ENCODE assay signal across 12 cellular contexts in the genomic region with DNA sequence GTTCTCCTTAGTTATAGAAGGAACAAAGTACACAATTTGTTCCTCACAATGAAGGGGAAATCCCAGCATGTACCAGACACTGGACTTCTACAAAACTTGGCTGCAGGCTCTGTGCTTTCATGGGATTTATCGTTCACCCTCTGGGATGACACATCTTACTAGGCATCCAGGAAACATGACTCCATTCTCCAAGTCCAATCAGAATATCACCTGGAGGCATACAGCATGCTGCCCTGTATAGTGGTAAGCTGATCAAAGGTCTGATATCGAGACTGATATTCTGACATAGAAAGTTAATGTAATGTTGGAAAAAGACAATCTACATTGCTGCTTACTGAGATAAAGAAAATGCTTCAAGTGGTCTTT. TPM values are rescaled to one million over a fixed set of nuclear protein-coding genes. Genes with fewer than 3 reads are reported as not detected.
DNase-seq lines count a peak whose midpoint lies in the region; FAIRE-seq and TF ChIP-seq lines count a peak whose summit lies in the region.
"Had no signal": no experiment of that assay in that cellular context is flagged by ENCODE, and none has a peak within 500 bp of the region (broad histone marks: within the 10 kb centered on the region; RNA-seq: fewer than 3 reads in every experiment).

No MANE protein-coding gene starts in this region.

- no peak overlapping the region for H3K18ac ChIP-seq in mesenchymal stem cell (ENCODE audit: low read depth in 1 of 2, low read length in 2 of 2)

- H3K79me1 ChIP-seq in mesenchymal stem cell (replicated peaks; ENCODE audit: low read length, poor library complexity, severe bottlenecking) = peaks cover 5% of the 10 kb centered on the region

- H4K20me1 ChIP-seq in mammary epithelial cell (ENCODE audit: insufficient read depth, low read length) = no peaks in the 10 kb centered on the region

- TF ChIP-seq CTCF in mammary epithelial cell (conservative IDR thresholded peaks at IDR 0.05 in 1 of 2, IDR thresholded peaks at IDR 0.05 in 1 of 2; ENCODE audit: extremely low read depth in 1 of 2, insufficient read depth in 1 of 2, low read depth in 1 of 2, low read length in 2 of 2) (no peak), A673 (conservative IDR thresholded peaks at IDR 0.05; ENCODE audit: low read depth, low read length) (no peak)

- H2BK120ac ChIP-seq in mesenchymal stem cell (ENCODE audit: low read depth, low read length) = no peak overlapping the region

- H3K36me3 ChIP-seq in mammary epithelial cell (ENCODE audit: insufficient read depth, low read length) (peaks cover 2% of the 10 kb centered on the region), mesenchymal stem cell (ENCODE audit: control insufficient read depth in 1 of 2, insufficient read depth in 2 of 2, low read depth in 1 of 2, low read length in 2 of 2) (peaks cover 8 to 27% of the 10 kb centered on the region in 2 experiments), A673 (ENCODE audit: insufficient read depth, low read length, poor library complexity, severe bottlenecking) (no peaks in the 10 kb centered on the region)

- DNase-seq in AG20443 (ENCODE audit: low spot score) = peak; percentile 47
- DNase-seq in HTR-8/SVneo (ENCODE audit: insufficient read length, low spot score) = peak; percentile 48
- peak; percentile 92 for DNase-seq in mammary epithelial cell
- DNase-seq in mesenchymal stem cell = peak; percentile 52
- no peak for DNase-seq in A673 (ENCODE audit: low spot score)
- DNase-seq in KBM-7 = no peak
- DNase-seq in inferior parietal cortex (ENCODE audit: extremely low spot score) = no peak
- DNase-seq in mesenteric fat pad (ENCODE audit: low spot score) = no peak
- DNase-seq: C1 segment of cervical spinal cord; nephron progenitor cell; stimulated activated CD4-positive, alpha-beta T cell treated with anti-CD3 and anti-CD28 coated beads, Interleukin-12 subunit alpha, Interleukin-12 subunit beta, amount 100 ng/mL, for 4 hours had no signal

- BruUV-seq in mammary epithelial cell (replicated peaks; lab: Mats Ljungman, UMichigan) = no TSS peak
- no TSS peak for BruUV-seq in A673 (replicated peaks; lab: Mats Ljungman, UMichigan)

- H3K4me3 ChIP-seq in mammary epithelial cell (replicated peaks in 1 of 3; ENCODE audit: insufficient read depth in 1 of 3, low read depth in 2 of 3, low read length in 3 of 3) (no peak overlapping the region), mesenchymal stem cell (ENCODE audit: insufficient read depth in 1 of 2, low read depth in 1 of 2, low read length in 2 of 2) (no peak overlapping the region), A673 (ENCODE audit: low read depth, low read length, poor library complexity, severe bottlenecking) (no peak overlapping the region)

- no peak overlapping the region for H2BK12ac ChIP-seq in mesenchymal stem cell (ENCODE audit: low read length in 2 of 2)

- no peaks in the 10 kb centered on the region for H3K27me3 ChIP-seq in mammary epithelial cell (ENCODE audit: insufficient read depth, low read length)
- H3K27me3 ChIP-seq in mesenchymal stem cell (ENCODE audit: control insufficient read depth in 1 of 2, insufficient read depth in 1 of 2, low read length in 2 of 2) = no peaks in the 10 kb centered on the region
- H3K27me3 ChIP-seq in A673 (replicated peaks; ENCODE audit: insufficient read depth, low read depth, low read length, poor library complexity) = no peaks in the 10 kb centered on the region

- H3K4me1 ChIP-seq in mammary epithelial cell (ENCODE audit: insufficient read depth, low read length) (peaks cover 17% of the 10 kb centered on the region), mesenchymal stem cell (ENCODE audit: control insufficient read depth, insufficient read depth, low read depth, low read length) (peaks cover 3% of the 10 kb centered on the region), A673 (ENCODE audit: insufficient read depth, low read length, poor library complexity, severe bottlenecking) (no peaks in the 10 kb centered on the region)

- dilution Hi-C loops in mammary epithelial cell (cut with HindIII; ENCODE audit: low sequenced_read_pairs) = no loop called here

- H2BK5ac ChIP-seq in mesenchymal stem cell (ENCODE audit: low read depth, low read length, poor library complexity, severe bottlenecking) = no peak overlapping the region

- H3K4me2 ChIP-seq in mammary epithelial cell (ENCODE audit: insufficient read depth, low read depth, low read length) (no peak overlapping the region), mesenchymal stem cell (ENCODE audit: low read length, poor library complexity, severe bottlenecking) (no peak overlapping the region)

- intact Hi-C loops in mammary epithelial cell (cut with micrococcal nuclease) (no loop called here), A673 (cut with micrococcal nuclease; ENCODE audit: unreplicated experiment) (no loop called here)

- no peaks in the 10 kb centered on the region for H3K9me3 ChIP-seq in mammary epithelial cell (replicated peaks; ENCODE audit: insufficient read depth, low read length)
- H3K9me3 ChIP-seq in mesenchymal stem cell (ENCODE audit: control insufficient read depth, low read length) = no peaks in the 10 kb centered on the region
- H3K9me3 ChIP-seq in A673 (ENCODE audit: low read depth, low read length, poor library complexity, severe bottlenecking) = no peaks in the 10 kb centered on the region

- POLR2A ChIA-PET in A673 (lab: Charles Lee; ENCODE audit: low non-redundant PET) = no interaction called here

- H4K8ac ChIP-seq in mesenchymal stem cell (ENCODE audit: low read length) = no peak overlapping the region

- peak overlapping the region; percentile 24 for H3K27ac ChIP-seq in mammary epithelial cell (ENCODE audit: insufficient read depth, low read depth, low read length)
- no peak overlapping the region for H3K27ac ChIP-seq in mesenchymal stem cell (ENCODE audit: low read length, poor library complexity, severe bottlenecking)
- H3K27ac ChIP-seq in A673 (ENCODE audit: low read depth, low read length, poor library complexity, severe bottlenecking) = no peak overlapping the region

- H2BK15ac ChIP-seq in mesenchymal stem cell (ENCODE audit: low read depth, poor library complexity, severe bottlenecking) = no peak overlapping the region

- H2AFZ ChIP-seq in mammary epithelial cell (ENCODE audit: low read depth, low read length) (no peak overlapping the region), mesenchymal stem cell (ENCODE audit: low read depth, low read length) (no peak overlapping the region)

- no peaks in the 10 kb centered on the region for H3K79me2 ChIP-seq in mammary epithelial cell (ENCODE audit: insufficient read depth, low read length)

- H2AK5ac ChIP-seq in mesenchymal stem cell (ENCODE audit: low read length, severe bottlenecking) = no peak overlapping the region

- H3K14ac ChIP-seq in mesenchymal stem cell (ENCODE audit: low read length in 2 of 2) = no peak overlapping the region

- CTCF ChIA-PET in mammary epithelial cell (lab: Charles Lee; ENCODE audit: low non-redundant PET) = interaction anchor here (0.6 kb wide), 1 partner anchor 132 kb away, joined by 4 read pairs; a partner anchor contains a TSS
- CTCF ChIA-PET in A673 (lab: Charles Lee) = no interaction called here

- no peak overlapping the region for H3K23ac ChIP-seq in mesenchymal stem cell (ENCODE audit: low read length in 2 of 2)

- H4K91ac ChIP-seq in mesenchymal stem cell (ENCODE audit: low read length) = no peak overlapping the region

- peak; percentile 9 for FAIRE-seq in HTR-8/SVneo (lab: Jason Lieb, UNC)
- FAIRE-seq: GM19239 had no signal

- 0% methylated on average over 2 of the region's 2 CpGs for WGBS in mammary epithelial cell (ENCODE audit: low coverage, missing lambda C conversion rate)
- WGBS in mesenchymal stem cell = 100% methylated on average over 2 of the region's 2 CpGs

- in situ Hi-C loops in mammary epithelial cell (cut with MboI; ENCODE audit: low sequenced_read_pairs in 2 of 2) = loop anchor here in 1 of 2 donors (10.0 kb wide), 1 partner anchor 135 kb away; a partner anchor contains a TSS
- in situ Hi-C loops in KBM-7 (cut with MboI; ENCODE audit: low pct_unique_long_range_greater_than_20kb, low sequenced_read_pairs) = no loop called here

- no peak overlapping the region for H3K4ac ChIP-seq in mesenchymal stem cell (ENCODE audit: low read depth in 1 of 2, low read length in 2 of 2)

- no peak overlapping the region for H3K9ac ChIP-seq in mammary epithelial cell (ENCODE audit: insufficient read depth, low read length)
- no peak overlapping the region for H3K9ac ChIP-seq in mesenchymal stem cell (ENCODE audit: low read length)

RNA-seq across cellular contexts. Expression of a gene that starts 6.7 kb away (rescaled TPM):
- total RNA-seq in mammary epithelial cell (1 to 10 TPM; 1.3 to 2.6 TPM), A673 (2021) (2.4 and 3.6 TPM in 2 replicates), mesenteric fat pad (5.7 TPM)
- polyA plus RNA-seq in mammary epithelial cell = 1.00 TPM
- polyA minus RNA-seq in mammary epithelial cell = not detected
- 6.0 TPM for polyA plus RNA-seq in mesenchymal stem cell (2013, experiment 1 of 2)
- polyA plus RNA-seq in mesenchymal stem cell (2013, experiment 2 of 2) = 6.4 TPM

RNA-seq across cellular contexts. Expression of a gene that starts 6.8 kb away (rescaled TPM):
- total RNA-seq in mammary epithelial cell = 10 to 100 TPM; 32.2 to 63.6 TPM
- 23.2 TPM for polyA plus RNA-seq in mammary epithelial cell
- polyA minus RNA-seq in mammary epithelial cell = 51.2 TPM
- polyA plus RNA-seq in mesenchymal stem cell (2013, experiment 1 of 2) = 45.4 TPM
- 46.8 TPM for polyA plus RNA-seq in mesenchymal stem cell (2013, experiment 2 of 2)
- 55.4 and 71.7 TPM in 2 replicates for total RNA-seq in A673 (2021)
- 146 TPM for total RNA-seq in mesenteric fat pad

Comparison
In these comparisons a context has a peak if more than half of its experiments do, and no peak if none do; other contexts are left out.
1. DNase-seq: peak in AG20443 (single experiment), HTR-8/SVneo (single experiment), mammary epithelial cell (single experiment) and mesenchymal stem cell (single experiment); none in A673 (single experiment), KBM-7 (single experiment), inferior parietal cortex (single experiment) and mesenteric fat pad (single experiment).